ENCODE assay signal across 8 cellular contexts in genomic region chr9:70629080-70629685, GRCh38.
A peak's percentile ranks its signal among the peaks of the same experiment; 100 is the strongest.
DNase-seq lines count a peak whose midpoint lies in the region; TF ChIP-seq lines count a peak whose summit lies in the region.
"Not testable (repeated sequence)": the region's sequence is repeated elsewhere in the genome, so short reads cannot be mapped to it uniquely, and the experiment has no call there.

No MANE protein-coding gene starts in this region.

- in situ Hi-C loops in astrocyte of the spinal cord (cut with HindIII; ENCODE audit: low sequenced_read_pairs) = not testable (repeated sequence)

- not testable (repeated sequence) for H3K4me3 ChIP-seq in H7 (ENCODE audit: insufficient read depth, low read depth, low read length); LNCaP clone FGC (ENCODE audit: low read depth, low read length); OCI-LY1 (ENCODE audit: low read depth, low read length, poor library complexity, severe bottlenecking); astrocyte of the spinal cord (ENCODE audit: low read depth, low read length); fibroblast of villous mesenchyme (ENCODE audit: low read depth, low read length); osteoblast (ENCODE audit: insufficient read depth, low read length)

- peak; percentile 45 for DNase-seq in AG08396 (ENCODE audit: low spot score)
- peak; percentile 45 for DNase-seq in ELR (ENCODE audit: low read depth)
- peak; percentile 64 for DNase-seq in H7
- not testable (repeated sequence) for DNase-seq in LNCaP clone FGC (ENCODE audit: low read depth); astrocyte of the spinal cord (ENCODE audit: low read depth, low spot score)
- DNase-seq in fibroblast of villous mesenchyme (ENCODE audit: low read depth) = peak; percentile 5
- peak; percentile 86 for DNase-seq in osteoblast (ENCODE audit: insufficient read length, low spot score, missing footprints)

- not testable (repeated sequence) for H4K20me1 ChIP-seq in OCI-LY1 (ENCODE audit: insufficient read depth, low read length); osteoblast (ENCODE audit: insufficient read depth, low read length)

- not testable (repeated sequence) for H3K27ac ChIP-seq in OCI-LY1 (ENCODE audit: low read depth, low read length, poor library complexity, severe bottlenecking); osteoblast (ENCODE audit: low read depth, low read length)

- H3F3A ChIP-seq in OCI-LY1 (ENCODE audit: insufficient read depth, low read length) = not testable (repeated sequence)

- not testable (repeated sequence) for H3K9me3 ChIP-seq in OCI-LY1 (ENCODE audit: low read length); osteoblast (ENCODE audit: low read depth, low read length)

- H3K27me3 ChIP-seq in H7 (ENCODE audit: control insufficient read depth, insufficient read depth, low read length); OCI-LY1 (ENCODE audit: insufficient read depth, low read length); osteoblast (ENCODE audit: insufficient read depth, low read length): not testable (repeated sequence)

- not testable (repeated sequence) for H3K36me3 ChIP-seq in H7 (replicated peaks; ENCODE audit: control insufficient read depth, insufficient read depth, low read length); OCI-LY1 (ENCODE audit: insufficient read depth, low read length); osteoblast (ENCODE audit: insufficient read depth, low read length)

- not testable (repeated sequence) for H3K79me2 ChIP-seq in OCI-LY1 (ENCODE audit: insufficient read depth, low read length); osteoblast (ENCODE audit: insufficient read depth, low read length)

- not testable (repeated sequence) for H3K4me1 ChIP-seq in OCI-LY1 (ENCODE audit: insufficient read depth, low read length, severe bottlenecking); osteoblast (ENCODE audit: insufficient read depth, low read length)

- H3K9me2 ChIP-seq in OCI-LY1 (ENCODE audit: low read depth, low read length) = not testable (repeated sequence)

- not testable (repeated sequence) for H3K4me2 ChIP-seq in OCI-LY1 (ENCODE audit: low read length); osteoblast (ENCODE audit: insufficient read depth, low read length)

- TF ChIP-seq CTCF in LNCaP clone FGC (IDR thresholded peaks at IDR 0.05; ENCODE audit: control insufficient read depth, extremely low read depth, insufficient read depth) (peak; percentile 45), OCI-LY1 (IDR thresholded peaks at IDR 0.05; ENCODE audit: low read length) (peak; percentile 6; the same call in 1 of the 2 replicates), astrocyte of the spinal cord (IDR thresholded peaks at IDR 0.05; ENCODE audit: low read depth, low read length) (peak; percentile 39), fibroblast of villous mesenchyme (IDR thresholded peaks at IDR 0.05; ENCODE audit: insufficient read depth, low read depth, low read length) (peak; percentile 20)
- TF ChIP-seq CTCF in osteoblast (IDR thresholded peaks at IDR 0.05; ENCODE audit: extremely low read depth, low read depth, low read length) = not testable (repeated sequence)

- H3K9ac ChIP-seq in OCI-LY1 (ENCODE audit: low read length) = not testable (repeated sequence)

- H2AFZ ChIP-seq in OCI-LY1 (ENCODE audit: low read length); osteoblast (ENCODE audit: low read length): not testable (repeated sequence)
